Comparison of ENCODE assay signal across 1 cellular context in the genomic region with DNA sequence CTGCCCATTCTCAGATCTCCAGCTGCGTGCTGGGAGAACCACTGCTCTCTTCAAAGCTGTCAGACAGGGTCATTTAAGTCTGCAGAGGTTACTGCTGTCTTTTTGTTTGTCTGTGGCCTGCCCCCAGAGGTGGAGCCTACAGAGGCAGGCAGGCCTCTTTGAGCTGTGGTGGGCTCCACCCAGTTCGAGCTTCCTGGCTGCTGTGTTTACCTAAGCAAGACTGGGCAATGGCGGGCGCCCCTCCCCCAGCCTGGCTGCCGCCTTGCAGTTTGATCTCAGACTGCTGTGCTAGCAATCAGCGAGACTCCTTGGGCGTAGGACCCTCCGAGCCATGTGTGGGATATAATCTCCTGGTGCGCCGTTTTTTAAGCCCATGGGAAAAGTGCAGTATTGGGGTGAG.
TF ChIP-seq lines count a peak whose summit lies in the region.
"Not testable (repeated sequence)": the region's sequence is repeated elsewhere in the genome, so short reads cannot be mapped to it uniquely, and the experiment has no call there.

No MANE protein-coding gene starts in this region.

TF ChIP-seq in HepG2, 621 proteins besides CTCF, POLR2A, EP300 and RAD21 (continued from another document and continues in another):
- TF ChIP-seq, protein P1, sequence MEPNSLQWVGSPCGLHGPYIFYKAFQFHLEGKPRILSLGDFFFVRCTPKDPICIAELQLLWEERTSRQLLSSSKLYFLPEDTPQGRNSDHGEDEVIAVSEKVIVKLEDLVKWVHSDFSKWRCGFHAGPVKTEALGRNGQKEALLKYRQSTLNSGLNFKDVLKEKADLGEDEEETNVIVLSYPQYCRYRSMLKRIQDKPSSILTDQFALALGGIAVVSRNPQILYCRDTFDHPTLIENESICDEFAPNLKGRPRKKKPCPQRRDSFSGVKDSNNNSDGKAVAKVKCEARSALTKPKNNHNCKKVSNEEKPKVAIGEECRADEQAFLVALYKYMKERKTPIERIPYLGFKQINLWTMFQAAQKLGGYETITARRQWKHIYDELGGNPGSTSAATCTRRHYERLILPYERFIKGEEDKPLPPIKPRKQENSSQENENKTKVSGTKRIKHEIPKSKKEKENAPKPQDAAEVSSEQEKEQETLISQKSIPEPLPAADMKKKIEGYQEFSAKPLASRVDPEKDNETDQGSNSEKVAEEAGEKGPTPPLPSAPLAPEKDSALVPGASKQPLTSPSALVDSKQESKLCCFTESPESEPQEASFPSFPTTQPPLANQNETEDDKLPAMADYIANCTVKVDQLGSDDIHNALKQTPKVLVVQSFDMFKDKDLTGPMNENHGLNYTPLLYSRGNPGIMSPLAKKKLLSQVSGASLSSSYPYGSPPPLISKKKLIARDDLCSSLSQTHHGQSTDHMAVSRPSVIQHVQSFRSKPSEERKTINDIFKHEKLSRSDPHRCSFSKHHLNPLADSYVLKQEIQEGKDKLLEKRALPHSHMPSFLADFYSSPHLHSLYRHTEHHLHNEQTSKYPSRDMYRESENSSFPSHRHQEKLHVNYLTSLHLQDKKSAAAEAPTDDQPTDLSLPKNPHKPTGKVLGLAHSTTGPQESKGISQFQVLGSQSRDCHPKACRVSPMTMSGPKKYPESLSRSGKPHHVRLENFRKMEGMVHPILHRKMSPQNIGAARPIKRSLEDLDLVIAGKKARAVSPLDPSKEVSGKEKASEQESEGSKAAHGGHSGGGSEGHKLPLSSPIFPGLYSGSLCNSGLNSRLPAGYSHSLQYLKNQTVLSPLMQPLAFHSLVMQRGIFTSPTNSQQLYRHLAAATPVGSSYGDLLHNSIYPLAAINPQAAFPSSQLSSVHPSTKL (CRISPR knock-in tag; IDR thresholded peaks at IDR 0.05): peak; percentile 69; the same call in 1 of the 2 replicates
- TF ChIP-seq PAXIP1 (CRISPR knock-in tag; conservative IDR thresholded peaks at IDR 0.05): peak; percentile 36; the same call in 1 of the 2 replicates
- TF ChIP-seq MYC (CRISPR knock-in tag; IDR thresholded peaks at IDR 0.05; ENCODE audit: borderline replicate concordance): 0 out of 2 replicates have a peak, but pooled peaks have one; percentile 29
- TF ChIP-seq ZFP90 (CRISPR knock-in tag; IDR thresholded peaks at IDR 0.05; ENCODE audit: borderline replicate concordance): 0 out of 2 replicates have a peak, but pooled peaks have one; percentile 38
- 0 out of 2 replicates have a peak, but pooled peaks have one; percentile 34 for TF ChIP-seq YEATS4 (CRISPR knock-in tag; IDR thresholded peaks at IDR 0.05; ENCODE audit: borderline replicate concordance)
- TF ChIP-seq ZNF687 (CRISPR knock-in tag; IDR thresholded peaks at IDR 0.05): peak; percentile 39; the same call in 1 of the 2 replicates
- peak; percentile 52; the same call in 1 of the 2 replicates for TF ChIP-seq GABPB1 (CRISPR knock-in tag; IDR thresholded peaks at IDR 0.05)
- TF ChIP-seq FOXA1, FOXP1, NR2F6 (IDR thresholded peaks at IDR 0.05): not testable (repeated sequence)
- peak; percentile 90 for TF ChIP-seq FOXA1 (CRISPR knock-in tag; IDR thresholded peaks at IDR 0.05)
- TF ChIP-seq, protein P2, sequence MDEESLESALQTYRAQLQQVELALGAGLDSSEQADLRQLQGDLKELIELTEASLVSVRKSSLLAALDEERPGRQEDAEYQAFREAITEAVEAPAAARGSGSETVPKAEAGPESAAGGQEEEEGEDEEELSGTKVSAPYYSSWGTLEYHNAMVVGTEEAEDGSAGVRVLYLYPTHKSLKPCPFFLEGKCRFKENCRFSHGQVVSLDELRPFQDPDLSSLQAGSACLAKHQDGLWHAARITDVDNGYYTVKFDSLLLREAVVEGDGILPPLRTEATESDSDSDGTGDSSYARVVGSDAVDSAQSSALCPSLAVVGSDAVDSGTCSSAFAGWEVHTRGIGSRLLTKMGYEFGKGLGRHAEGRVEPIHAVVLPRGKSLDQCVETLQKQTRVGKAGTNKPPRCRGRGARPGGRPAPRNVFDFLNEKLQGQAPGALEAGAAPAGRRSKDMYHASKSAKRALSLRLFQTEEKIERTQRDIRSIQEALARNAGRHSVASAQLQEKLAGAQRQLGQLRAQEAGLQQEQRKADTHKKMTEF (CRISPR knock-in tag; IDR thresholded peaks at IDR 0.05): peak; percentile 72; the same call in 1 of the 2 replicates
- TF ChIP-seq POGZ (CRISPR knock-in tag; IDR thresholded peaks at IDR 0.05): peak; percentile 46; the same call in 1 of the 2 replicates
- peak; percentile 53 for TF ChIP-seq FOXP1 (CRISPR knock-in tag; IDR thresholded peaks at IDR 0.05)
- TF ChIP-seq ZNF264 (CRISPR knock-in tag; IDR thresholded peaks at IDR 0.05): 0 out of 2 replicates have a peak, but pooled peaks have one; percentile 31
- peak; percentile 43; the same call in 1 of the 2 replicates for TF ChIP-seq ZNF788 (CRISPR knock-in tag; IDR thresholded peaks at IDR 0.05; ENCODE audit: borderline replicate concordance)
- TF ChIP-seq ZNF747 (CRISPR knock-in tag; IDR thresholded peaks at IDR 0.05; ENCODE audit: borderline replicate concordance): 0 out of 2 replicates have a peak, but pooled peaks have one; percentile 29
- 0 out of 2 replicates have a peak, but pooled peaks have one; percentile 45 for TF ChIP-seq FOXK1 (CRISPR knock-in tag; IDR thresholded peaks at IDR 0.05; ENCODE audit: borderline replicate concordance, low read depth)
- TF ChIP-seq SP5 (CRISPR knock-in tag; IDR thresholded peaks at IDR 0.05; ENCODE audit: borderline replicate concordance, low read depth): peak; percentile 43; the same call in 1 of the 2 replicates
- peak; percentile 58; the same call in 1 of the 2 replicates for TF ChIP-seq TARDBP (CRISPR knock-in tag; IDR thresholded peaks at IDR 0.05)
- 0 out of 2 replicates have a peak, but pooled peaks have one; percentile 10 for TF ChIP-seq NR2F6 (CRISPR knock-in tag; IDR thresholded peaks at IDR 0.05)
- TF ChIP-seq HOXA3 (CRISPR knock-in tag; IDR thresholded peaks at IDR 0.05): peak; percentile 63; the same call in 1 of the 2 replicates
- TF ChIP-seq, protein P3, sequence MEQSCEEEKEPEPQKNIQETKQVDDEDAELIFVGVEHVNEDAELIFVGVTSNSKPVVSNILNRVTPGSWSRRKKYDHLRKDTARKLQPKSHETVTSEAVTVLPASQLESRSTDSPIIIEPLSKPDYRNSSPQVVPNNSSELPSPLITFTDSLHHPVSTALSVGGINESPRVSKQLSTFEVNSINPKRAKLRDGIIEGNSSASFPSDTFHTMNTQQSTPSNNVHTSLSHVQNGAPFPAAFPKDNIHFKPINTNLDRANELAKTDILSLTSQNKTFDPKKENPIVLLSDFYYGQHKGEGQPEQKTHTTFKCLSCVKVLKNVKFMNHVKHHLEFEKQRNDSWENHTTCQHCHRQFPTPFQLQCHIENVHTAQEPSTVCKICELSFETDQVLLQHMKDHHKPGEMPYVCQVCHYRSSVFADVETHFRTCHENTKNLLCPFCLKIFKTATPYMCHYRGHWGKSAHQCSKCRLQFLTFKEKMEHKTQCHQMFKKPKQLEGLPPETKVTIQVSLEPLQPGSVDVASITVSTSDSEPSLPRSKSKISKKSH (CRISPR knock-in tag; IDR thresholded peaks at IDR 0.05; ENCODE audit: borderline replicate concordance): 0 out of 2 replicates have a peak, but pooled peaks have one; percentile 58
- TF ChIP-seq RARA (CRISPR knock-in tag; IDR thresholded peaks at IDR 0.05): peak; percentile 48; the same call in 1 of the 2 replicates
- TF ChIP-seq YY1 (IDR thresholded peaks at IDR 0.05; ENCODE audit: insufficient read depth, insufficient replicate concordance, low read depth, low read length): peak; percentile 33
- TF ChIP-seq, protein P4, sequence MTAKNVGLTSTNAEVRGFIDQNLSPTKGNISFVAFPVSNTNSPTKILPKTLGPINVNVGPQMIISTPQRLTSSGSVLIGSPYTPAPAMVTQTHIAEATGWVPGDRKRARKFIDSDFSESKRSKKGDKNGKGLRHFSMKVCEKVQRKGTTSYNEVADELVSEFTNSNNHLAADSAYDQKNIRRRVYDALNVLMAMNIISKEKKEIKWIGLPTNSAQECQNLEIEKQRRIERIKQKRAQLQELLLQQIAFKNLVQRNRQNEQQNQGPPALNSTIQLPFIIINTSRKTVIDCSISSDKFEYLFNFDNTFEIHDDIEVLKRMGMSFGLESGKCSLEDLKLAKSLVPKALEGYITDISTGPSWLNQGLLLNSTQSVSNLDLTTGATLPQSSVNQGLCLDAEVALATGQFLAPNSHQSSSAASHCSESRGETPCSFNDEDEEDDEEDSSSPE (CRISPR knock-in tag; IDR thresholded peaks at IDR 0.05): 0 out of 2 replicates have a peak, but pooled peaks have one; percentile 29
- 0 out of 2 replicates have a peak, but pooled peaks have one; percentile 26 for TF ChIP-seq HDAC2 (CRISPR knock-in tag; IDR thresholded peaks at IDR 0.05)
- TF ChIP-seq ZNF292 (CRISPR knock-in tag; IDR thresholded peaks at IDR 0.05; ENCODE audit: borderline replicate concordance, low read depth): 0 out of 2 replicates have a peak, but pooled peaks have one; percentile 53
- 0 out of 2 replicates have a peak, but pooled peaks have one; percentile 31 for TF ChIP-seq SP4 (CRISPR knock-in tag; IDR thresholded peaks at IDR 0.05)
- TF ChIP-seq, protein P5, sequence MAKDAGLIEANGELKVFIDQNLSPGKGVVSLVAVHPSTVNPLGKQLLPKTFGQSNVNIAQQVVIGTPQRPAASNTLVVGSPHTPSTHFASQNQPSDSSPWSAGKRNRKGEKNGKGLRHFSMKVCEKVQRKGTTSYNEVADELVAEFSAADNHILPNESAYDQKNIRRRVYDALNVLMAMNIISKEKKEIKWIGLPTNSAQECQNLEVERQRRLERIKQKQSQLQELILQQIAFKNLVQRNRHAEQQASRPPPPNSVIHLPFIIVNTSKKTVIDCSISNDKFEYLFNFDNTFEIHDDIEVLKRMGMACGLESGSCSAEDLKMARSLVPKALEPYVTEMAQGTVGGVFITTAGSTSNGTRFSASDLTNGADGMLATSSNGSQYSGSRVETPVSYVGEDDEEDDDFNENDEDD (CRISPR knock-in tag; IDR thresholded peaks at IDR 0.05; ENCODE audit: borderline replicate concordance): 0 out of 2 replicates have a peak, but pooled peaks have one; percentile 17
- TF ChIP-seq RXRB (CRISPR knock-in tag; IDR thresholded peaks at IDR 0.05; ENCODE audit: borderline replicate concordance): 0 out of 2 replicates have a peak, but pooled peaks have one; percentile 33
- TF ChIP-seq ELF1 (CRISPR knock-in tag; IDR thresholded peaks at IDR 0.05): peak; percentile 50
- TF ChIP-seq FOXA3 (CRISPR knock-in tag; IDR thresholded peaks at IDR 0.05): peak; percentile 85
- TF ChIP-seq, protein P6, sequence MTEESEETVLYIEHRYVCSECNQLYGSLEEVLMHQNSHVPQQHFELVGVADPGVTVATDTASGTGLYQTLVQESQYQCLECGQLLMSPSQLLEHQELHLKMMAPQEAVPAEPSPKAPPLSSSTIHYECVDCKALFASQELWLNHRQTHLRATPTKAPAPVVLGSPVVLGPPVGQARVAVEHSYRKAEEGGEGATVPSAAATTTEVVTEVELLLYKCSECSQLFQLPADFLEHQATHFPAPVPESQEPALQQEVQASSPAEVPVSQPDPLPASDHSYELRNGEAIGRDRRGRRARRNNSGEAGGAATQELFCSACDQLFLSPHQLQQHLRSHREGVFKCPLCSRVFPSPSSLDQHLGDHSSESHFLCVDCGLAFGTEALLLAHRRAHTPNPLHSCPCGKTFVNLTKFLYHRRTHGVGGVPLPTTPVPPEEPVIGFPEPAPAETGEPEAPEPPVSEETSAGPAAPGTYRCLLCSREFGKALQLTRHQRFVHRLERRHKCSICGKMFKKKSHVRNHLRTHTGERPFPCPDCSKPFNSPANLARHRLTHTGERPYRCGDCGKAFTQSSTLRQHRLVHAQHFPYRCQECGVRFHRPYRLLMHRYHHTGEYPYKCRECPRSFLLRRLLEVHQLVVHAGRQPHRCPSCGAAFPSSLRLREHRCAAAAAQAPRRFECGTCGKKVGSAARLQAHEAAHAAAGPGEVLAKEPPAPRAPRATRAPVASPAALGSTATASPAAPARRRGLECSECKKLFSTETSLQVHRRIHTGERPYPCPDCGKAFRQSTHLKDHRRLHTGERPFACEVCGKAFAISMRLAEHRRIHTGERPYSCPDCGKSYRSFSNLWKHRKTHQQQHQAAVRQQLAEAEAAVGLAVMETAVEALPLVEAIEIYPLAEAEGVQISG (CRISPR knock-in tag; IDR thresholded peaks at IDR 0.05): peak; percentile 47
